ENCODE assay signal across 25 cellular contexts in genomic region chr3:77967621-77968020, GRCh38.
"Had no signal": no experiment of that assay in that cellular context is flagged by ENCODE, and none has a peak within 500 bp of the region (broad histone marks: within the 10 kb centered on the region; RNA-seq: fewer than 3 reads in every experiment).

No MANE protein-coding gene starts in this region.

- H3K4me1 ChIP-seq: colonic mucosa, esophagus muscularis mucosa, foreskin keratinocyte, gastroesophageal sphincter, heart left ventricle, pancreas, stomach, thyroid gland, vagina had no signal

- ATAC-seq: foreskin keratinocyte; gastroesophageal sphincter; heart left ventricle; left lobe of liver; naive thymus-derived CD8-positive, alpha-beta T cell; pancreas; sciatic nerve; stimulated activated effector memory CD8-positive, alpha-beta T cell treated with anti-CD3 and anti-CD28 coated beads, Interleukin-12 subunit alpha, Interleukin-12 subunit beta, amount 100 ng/mL, for 72 hours had no signal

- H3K4me3 Mint-ChIP-seq: naive thymus-derived CD8-positive, alpha-beta T cell; stimulated activated effector memory CD8-positive, alpha-beta T cell treated with anti-CD3 and anti-CD28 coated beads, Interleukin-12 subunit alpha, Interleukin-12 subunit beta, amount 100 ng/mL, for 72 hours had no signal

- H3K27me3 Mint-ChIP-seq: naive thymus-derived CD8-positive, alpha-beta T cell had no signal

- H3K27ac Mint-ChIP-seq: naive thymus-derived CD8-positive, alpha-beta T cell; stimulated activated effector memory CD8-positive, alpha-beta T cell treated with anti-CD3 and anti-CD28 coated beads, Interleukin-12 subunit alpha, Interleukin-12 subunit beta, amount 100 ng/mL, for 72 hours had no signal

- H3K79me2 ChIP-seq: hepatocyte had no signal

- H3K4me2 ChIP-seq: hepatocyte, smooth muscle cell had no signal

- H3K36me3 Mint-ChIP-seq: stimulated activated effector memory CD8-positive, alpha-beta T cell treated with anti-CD3 and anti-CD28 coated beads, Interleukin-12 subunit alpha, Interleukin-12 subunit beta, amount 100 ng/mL, for 72 hours had no signal

- H3K27me3 ChIP-seq: colonic mucosa, esophagus muscularis mucosa, foreskin keratinocyte, gastroesophageal sphincter, heart left ventricle, hepatocyte, pancreas, stomach, thyroid gland, vagina had no signal

- DNase-seq: colonic mucosa; dermis blood vessel endothelial cell; effector memory CD4-positive, alpha-beta T cell; foreskin keratinocyte; heart left ventricle; mesenchymal stem cell; naive thymus-derived CD8-positive, alpha-beta T cell; occipital lobe; pancreas; retina; stimulated activated CD4-positive, alpha-beta T cell treated with anti-CD3 and anti-CD28 coated beads, Interleukin-2, amount 100 ng/mL, for 24 hours; stimulated activated CD4-positive, alpha-beta T cell treated with anti-CD3 and anti-CD28 coated beads, Interleukin-4, amount 100 ng/mL, for 24 hours; stimulated activated naive CD4-positive, alpha-beta T cell treated with Interleukin-2 at 50 U/mL for 16 hours; stomach; thyroid gland; trophoblast cell had no signal

- H3K4me3 ChIP-seq: colonic mucosa, esophagus muscularis mucosa, gastroesophageal sphincter, heart left ventricle, hepatocyte, lung, pancreas, smooth muscle cell, stomach, thyroid gland, vagina had no signal

- H3K36me3 ChIP-seq: colonic mucosa, esophagus muscularis mucosa, gastroesophageal sphincter, heart left ventricle, pancreas, stomach, thyroid gland, vagina had no signal

- H3K4me1 Mint-ChIP-seq: naive thymus-derived CD8-positive, alpha-beta T cell; stimulated activated effector memory CD8-positive, alpha-beta T cell treated with anti-CD3 and anti-CD28 coated beads, Interleukin-12 subunit alpha, Interleukin-12 subunit beta, amount 100 ng/mL, for 72 hours had no signal

- H3K27ac ChIP-seq: colonic mucosa, esophagus muscularis mucosa, foreskin keratinocyte, gastroesophageal sphincter, heart left ventricle, hepatocyte, pancreas, stomach, thyroid gland, vagina had no signal
